ENCODE assay signal across 22 cellular contexts in the genomic region with DNA sequence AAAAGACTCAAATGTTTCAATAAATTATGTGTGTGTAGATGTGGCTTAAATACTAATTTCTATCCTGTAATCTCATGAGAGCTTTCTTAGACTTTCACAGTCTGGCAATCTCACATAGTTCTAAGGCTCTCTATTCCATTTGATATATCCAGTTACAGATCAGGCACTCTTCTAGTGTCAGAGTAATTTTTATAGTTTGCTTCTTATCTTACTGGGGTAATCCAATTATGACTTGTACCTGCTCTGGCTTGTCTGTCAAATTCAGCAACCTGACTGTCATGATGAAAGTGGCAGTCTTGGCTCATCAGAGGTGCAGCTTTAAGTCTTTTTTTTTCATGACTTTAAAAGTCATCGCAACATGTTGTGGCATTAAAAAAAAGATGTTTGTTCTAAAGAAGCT.
"Had no signal": no experiment of that assay in that cellular context is flagged by ENCODE, and none has a peak within 500 bp of the region (broad histone marks: within the 10 kb centered on the region; RNA-seq: fewer than 3 reads in every experiment).

No MANE protein-coding gene starts in this region.

- H3K4me1 ChIP-seq: SJSA1 had no signal

- H3K9me3 ChIP-seq: SJSA1, SK-N-SH had no signal

- H3K36me3 ChIP-seq: SJSA1 had no signal

- ATAC-seq: K562, T-cell had no signal

- H3K27me3 ChIP-seq: SJSA1 had no signal

- DNase-seq: Kasumi-1, MV-4-11, NCI-H1048, NCI-H1105, NCI-H1417, NCI-H1436 treated with DMSO at 0.1 percent for 48 hours, NCI-H1694, NCI-H187 treated with DMSO at 0.1 percent for 48 hours, NCI-H2029 treated with DMSO at 0.1 percent for 48 hours, NCI-H2227 treated with DMSO at 0.1 percent for 48 hours, NCI-H526, Right ventricle myocardium superior, RPMI8226, SIG-M5, SK-N-SH, SW 1271, T-cell had no signal

- H3K27ac ChIP-seq: KMS-11, SJSA1 had no signal

- H3K4me3 ChIP-seq: K562, SJSA1 had no signal

- FAIRE-seq: HTR-8/SVneo, K562, RCC 7860 had no signal
